In the genomic region with DNA sequence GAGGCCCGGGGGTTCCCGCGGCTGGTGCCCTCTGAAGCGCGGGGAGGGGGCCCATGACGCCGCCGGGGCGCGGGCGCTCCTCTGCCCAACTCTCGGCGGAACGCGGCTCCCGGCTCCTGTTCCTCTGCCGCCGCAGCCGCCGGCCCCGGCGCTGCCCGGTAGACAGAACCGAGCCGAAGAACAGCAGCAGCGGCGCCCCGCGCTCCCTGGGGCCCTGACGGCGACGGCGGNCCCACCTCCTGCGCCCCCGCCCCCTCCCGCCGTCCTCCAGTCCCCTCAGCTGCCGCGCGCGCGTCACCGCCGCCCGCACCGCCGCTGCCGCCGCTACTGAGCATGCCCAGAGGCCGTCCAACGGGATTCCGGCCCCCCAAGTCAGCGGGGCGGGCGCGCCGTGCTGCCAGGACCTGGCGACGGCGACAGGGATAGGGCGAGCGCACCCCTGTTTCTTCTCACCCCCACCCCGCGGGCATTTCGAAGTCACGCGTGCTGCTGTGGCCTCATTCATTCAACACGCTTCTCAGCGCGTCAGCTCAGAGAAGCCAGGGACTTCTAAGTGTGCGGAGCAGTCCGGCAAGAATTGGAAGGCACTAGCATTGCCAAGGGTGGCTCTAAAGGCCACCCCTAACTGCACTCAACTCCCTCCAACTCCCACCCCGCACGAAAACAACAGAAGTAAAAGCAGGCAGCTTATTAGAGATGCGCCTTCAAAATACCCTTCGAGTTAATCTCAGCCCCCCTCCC, we compare ENCODE assay signal across 8 cellular contexts. TPM values are rescaled to one million over a fixed set of nuclear protein-coding genes. Genes with fewer than 3 reads are reported as not detected.
A peak's percentile ranks its signal among the peaks of the same experiment; 100 is the strongest.
DNase-seq lines count a peak whose midpoint lies in the region; ATAC-seq and TF ChIP-seq lines count a peak whose summit lies in the region.

Gene IPMK, minus strand, starts transcription at position 182 of the 741 bp plus-strand sequence. CDS start 283 bp downstream, outside the sequence.

- in situ Hi-C loops in GM18951 (cut with MboI; ENCODE audit: low sequenced_read_pairs, unreplicated experiment), result no loop called here

- no peak for TF ChIP-seq CTCF in AG09309 (IDR thresholded peaks at IDR 0.05; ENCODE audit: control insufficient read depth, insufficient read depth, low read depth, low read length, missing control alignments)

- DNase-seq in AG09309 (ENCODE audit: low read depth), result peak; percentile 49
- peak; percentile 65 to 77 for DNase-seq in NCI-H446 (lab: John Stamatoyannopoulos, UW)
- DNase-seq in activated CD4-positive, alpha-beta T cell treated with anti-CD3 and anti-CD28 coated beads for 24 hours (ENCODE audit: low read depth in 2 of 2), result peak; percentile 82 to 87
- DNase-seq in cerebellum (ENCODE audit: low spot score), result peak; percentile 90
- peak; percentile 87 to 90 for DNase-seq in stimulated activated CD4-positive, alpha-beta T cell treated with anti-CD3 and anti-CD28 coated beads, Interleukin-1b, Interleukin-23, amount 100 ng/mL, for 4 hours (ENCODE audit: low read depth in 2 of 2)

- peak; percentile 72 for TF ChIP-seq POLR2A in GM18951 (IDR thresholded peaks at IDR 0.05; ENCODE audit: extremely low read depth, insufficient read depth, insufficient read length)

- H3K4me3 ChIP-seq in AG09309 (ENCODE audit: control insufficient read depth, low read depth, low read length), result peak within 1 kb of the TSS; percentile 97

- peak; percentile 51 for ATAC-seq in HG03175 (IDR thresholded peaks at IDR 0.05; ENCODE audit: unreplicated experiment)

- H3K27me3 ChIP-seq in layer of hippocampus (ENCODE audit: control insufficient read depth, insufficient read depth, low read length), result no peaks in the 10 kb centered on the region

- H3K27ac ChIP-seq in layer of hippocampus (ENCODE audit: low read depth, low read length), result peak within 1 kb of the TSS; percentile 93

RNA-seq across cellular contexts. Expression of gene IPMK, which starts in this region (rescaled TPM):
- 23.2 TPM for total RNA-seq in cerebellum

Comparison
In these comparisons a context has a peak if more than half of its experiments do, and no peak if none do; other contexts are left out.
1. Peak in every context shown above with its lines: DNase-seq, ATAC-seq, H3K4me3 ChIP-seq and H3K27ac ChIP-seq.